Comparison of ENCODE assay signal across 18 cellular contexts in genomic region chr17:73335591-73336503, GRCh38. TPM values are rescaled to one million over a fixed set of nuclear protein-coding genes. Genes with fewer than 3 reads are reported as not detected.
DNase-seq lines count a peak whose midpoint lies in the region; ATAC-seq, FAIRE-seq and TF ChIP-seq lines count a peak whose summit lies in the region.
"Had no signal": no experiment of that assay in that cellular context is flagged by ENCODE, and none has a peak within 500 bp of the region (broad histone marks: within the 10 kb centered on the region; RNA-seq: fewer than 3 reads in every experiment).

No MANE protein-coding gene starts in this region.

- H3K36me3 ChIP-seq in bronchial epithelial cell (ENCODE audit: control insufficient read depth, insufficient read depth, low read length): peaks cover 2% of the 10 kb centered on the region
- H3K36me3 ChIP-seq in neural progenitor cell: no peaks in the 10 kb centered on the region

- no peaks in the 10 kb centered on the region for H3K9me3 ChIP-seq in neural progenitor cell (ENCODE audit: low read depth)
- H3K9me3 ChIP-seq: psoas muscle had no signal

- no peaks in the 10 kb centered on the region for H3K9me3 Mint-ChIP-seq in neural progenitor cell
- H3K9me3 Mint-ChIP-seq: activated CD4-positive, alpha-beta T cell treated with anti-CD3 and anti-CD28 coated beads, Interleukin-2, amount 10 ng/mL, durations not matched to agents 24 days and 14 days; activated T-cell treated with anti-CD3 and anti-CD28 coated beads, Interleukin-2, amount 50 U/mL, for 4 hours; naive thymus-derived CD4-positive, alpha-beta T cell; T-helper 2 cell treated with Interferon-gamma antibody and Interleukin-4, amounts not matched to agents 5 μg/mL and 100 μg/mL, for 36 hours had no signal

- H3K27ac ChIP-seq in neural progenitor cell: no peak overlapping the region
- H3K27ac ChIP-seq: psoas muscle had no signal

- no peaks in the 10 kb centered on the region for H3K79me2 ChIP-seq in neural progenitor cell (ENCODE audit: low read depth)

- H3F3A ChIP-seq in neural progenitor cell (ENCODE audit: low read depth): peaks cover 12% of the 10 kb centered on the region

- H3K36me3 Mint-ChIP-seq in neural progenitor cell: peaks cover 24% of the 10 kb centered on the region

- peaks cover 3% of the 10 kb centered on the region for H4K20me1 ChIP-seq in neural progenitor cell (ENCODE audit: low read depth)

- no peak overlapping the region for H2AFZ ChIP-seq in neural progenitor cell (replicated peaks)

- ATAC-seq in GM18505 (IDR thresholded peaks at IDR 0.05; ENCODE audit: unreplicated experiment): no peak
- ATAC-seq: activated T-cell treated with anti-CD3 and anti-CD28 coated beads, Interleukin-2, amount 50 U/mL, for 4 hours; naive thymus-derived CD4-positive, alpha-beta T cell; psoas muscle had no signal

- no peak overlapping the region for H3K4me2 ChIP-seq in neural progenitor cell

- no peak overlapping the region for H3K9ac ChIP-seq in neural progenitor cell

- H3K4me3 ChIP-seq in bronchial epithelial cell (ENCODE audit: low read depth, low read length) (no peak overlapping the region), neural progenitor cell (no peak overlapping the region)
- H3K4me3 ChIP-seq: psoas muscle had no signal

- peaks cover 38% of the 10 kb centered on the region for H3K4me1 Mint-ChIP-seq in neural progenitor cell

- peak; percentile 64 for DNase-seq in DMS53 (lab: John Stamatoyannopoulos, UW)
- peak; percentile 38 for DNase-seq in NCI-H146 treated with DMSO at 0.1 percent for 48 hours (lab: John Stamatoyannopoulos, UW; ENCODE audit: unreplicated experiment)
- peak; percentile 91 for DNase-seq in bronchial epithelial cell (ENCODE audit: low read depth)
- DNase-seq in neural progenitor cell (ENCODE audit: low spot score): no peak
- DNase-seq in DMS79 treated with DMSO at 0.1 percent for 48 hours (lab: John Stamatoyannopoulos, UW): no peak
- DNase-seq in 8988T: no peak
- DNase-seq in RCC 7860 (ENCODE audit: low spot score): no peak
- DNase-seq: activated CD4-positive, alpha-beta T cell treated with anti-CD3 and anti-CD28 coated beads, Interleukin-2, amount 10 ng/mL, durations not matched to agents 24 days and 14 days; activated T-cell treated with anti-CD3 and anti-CD28 coated beads, Interleukin-2, amount 50 U/mL, for 4 hours; central memory CD4-positive, alpha-beta T cell; effector memory CD4-positive, alpha-beta T cell; KBM-7; naive thymus-derived CD4-positive, alpha-beta T cell; NCI-H1105 treated with DMSO at 0.1 percent for 48 hours; psoas muscle; Right ventricle myocardium superior had no signal

- H3K27ac Mint-ChIP-seq in neural progenitor cell: no peak overlapping the region
- H3K27ac Mint-ChIP-seq: activated CD4-positive, alpha-beta T cell treated with anti-CD3 and anti-CD28 coated beads, Interleukin-2, amount 10 ng/mL, durations not matched to agents 24 days and 14 days; T-helper 2 cell treated with Interferon-gamma antibody and Interleukin-4, amounts not matched to agents 5 μg/mL and 100 μg/mL, for 36 hours had no signal

- H3K4me1 ChIP-seq in neural progenitor cell: peaks cover 7% of the 10 kb centered on the region
- H3K4me1 ChIP-seq: psoas muscle had no signal

- TF ChIP-seq CTCF in bronchial epithelial cell (IDR thresholded peaks at IDR 0.05; ENCODE audit: insufficient read depth, low read length, severe bottlenecking) (no peak), neural progenitor cell (IDR thresholded peaks at IDR 0.05) (no peak)

- no peak for TF ChIP-seq POLR2A in GM18505 (IDR thresholded peaks at IDR 0.05; ENCODE audit: borderline replicate concordance, extremely low read depth, insufficient read depth, insufficient read length)

- H3K27me3 ChIP-seq in bronchial epithelial cell (ENCODE audit: control insufficient read depth, insufficient read depth, low read length) (no peaks in the 10 kb centered on the region), neural progenitor cell (no peaks in the 10 kb centered on the region)

- FAIRE-seq in bronchial epithelial cell (lab: Jason Lieb, UNC) (peak; percentile 98), RCC 7860 (lab: Jason Lieb, UNC) (no peak)

- peak overlapping the region; percentile 49 for H3K4me3 Mint-ChIP-seq in neural progenitor cell
- H3K4me3 Mint-ChIP-seq: activated CD4-positive, alpha-beta T cell treated with anti-CD3 and anti-CD28 coated beads, Interleukin-2, amount 10 ng/mL, durations not matched to agents 24 days and 14 days; activated T-cell treated with anti-CD3 and anti-CD28 coated beads, Interleukin-2, amount 50 U/mL, for 4 hours; naive thymus-derived CD4-positive, alpha-beta T cell; T-helper 2 cell treated with Interferon-gamma antibody and Interleukin-4, amounts not matched to agents 5 μg/mL and 100 μg/mL, for 36 hours had no signal

- peaks cover 13% of the 10 kb centered on the region for H3K27me3 Mint-ChIP-seq in neural progenitor cell (ENCODE audit: insufficient read depth, low read depth)
- H3K27me3 Mint-ChIP-seq: activated CD4-positive, alpha-beta T cell treated with anti-CD3 and anti-CD28 coated beads, Interleukin-2, amount 10 ng/mL, durations not matched to agents 24 days and 14 days had no signal

RNA-seq across cellular contexts. Expression of gene CDC42EP4, which starts 24.0 kb away (rescaled TPM):
- total RNA-seq in bronchial epithelial cell: 16.8 and 29.3 TPM in 2 replicates
- 10.8 and 28.9 TPM in 2 replicates for total RNA-seq in neural progenitor cell (ENCODE audit: low replicate concordance)

Comparison
In these comparisons a context has a peak if more than half of its experiments do, and no peak if none do; other contexts are left out.
1. DNase-seq: peak in DMS53 (single experiment), NCI-H146 treated with DMSO at 0.1 percent for 48 hours (single experiment) and bronchial epithelial cell (single experiment); none in neural progenitor cell (single experiment), DMS79 treated with DMSO at 0.1 percent for 48 hours (single experiment), 8988T (single experiment) and RCC 7860 (single experiment).